In genomic region chr7:100428199-100428966, GRCh38 we compare ENCODE assay signal across 8 cellular contexts. TPM values are rescaled to one million over a fixed set of nuclear protein-coding genes. Genes with fewer than 3 reads are reported as not detected.
DNase-seq lines count a peak whose midpoint lies in the region; ATAC-seq, FAIRE-seq and TF ChIP-seq lines count a peak whose summit lies in the region.

A gene with protein sequence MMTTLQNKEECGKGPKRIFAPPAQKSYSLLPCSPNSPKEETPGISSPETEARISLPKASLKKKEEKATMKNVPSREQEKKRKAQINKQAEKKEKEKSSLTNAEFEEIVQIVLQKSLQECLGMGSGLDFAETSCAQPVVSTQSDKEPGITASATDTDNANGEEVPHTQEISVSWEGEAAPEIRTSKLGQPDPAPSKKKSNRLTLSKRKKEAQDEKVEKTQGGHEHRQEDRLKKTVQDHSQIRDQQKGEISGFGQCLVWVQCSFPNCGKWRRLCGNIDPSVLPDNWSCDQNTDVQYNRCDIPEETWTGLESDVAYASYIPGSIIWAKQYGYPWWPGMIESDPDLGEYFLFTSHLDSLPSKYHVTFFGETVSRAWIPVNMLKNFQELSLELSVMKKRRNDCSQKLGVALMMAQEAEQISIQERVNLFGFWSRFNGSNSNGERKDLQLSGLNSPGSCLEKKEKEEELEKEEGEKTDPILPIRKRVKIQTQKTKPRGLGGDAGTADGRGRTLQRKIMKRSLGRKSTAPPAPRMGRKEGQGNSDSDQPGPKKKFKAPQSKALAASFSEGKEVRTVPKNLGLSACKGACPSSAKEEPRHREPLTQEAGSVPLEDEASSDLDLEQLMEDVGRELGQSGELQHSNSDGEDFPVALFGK (minus strand): TSS chr7:100428703. CDS start chr7:100420649, 8,054 bp downstream.

- intact Hi-C loops in IMR-90 (cut with micrococcal nuclease), result no loop called here
- intact Hi-C loops in OCI-LY7 (cut with micrococcal nuclease; ENCODE audit: unreplicated experiment), result no loop called here

- peak within 1 kb of the TSS; percentile 73 to 99 for H4K8ac ChIP-seq in IMR-90 (ENCODE audit: low read depth in 2 of 2, low read length in 2 of 2)

- peaks cover 8% of the 10 kb centered on the region; the same call in 1 of the 2 replicates for H3K9me1 ChIP-seq in IMR-90 (ENCODE audit: insufficient read depth, low read length)

- ATAC-seq in GM21528 (IDR thresholded peaks at IDR 0.05; ENCODE audit: low FRiP score, unreplicated experiment) (peak; percentile 55), IMR-90 (ENCODE audit: low read depth) (peak; percentile 64)

- H2BK20ac ChIP-seq in IMR-90 (ENCODE audit: low read depth, low read length), result 0 out of 2 replicates have a peak within 1 kb of the TSS, but pooled peaks have one; percentile 16

- no TSS peak for BruUV-seq in IMR-90 (replicated peaks; lab: Mats Ljungman, UMichigan)
- BruUV-seq in OCI-LY7 (replicated peaks; lab: Mats Ljungman, UMichigan), result TSS peak; percentile 81

- no peaks in the 10 kb centered on the region for H3K9me3 ChIP-seq in IMR-90 (ENCODE audit: control insufficient read depth, insufficient read depth, low read length)
- H3K9me3 ChIP-seq in OCI-LY7 (ENCODE audit: low read length), result no peaks in the 10 kb centered on the region
- no peaks in the 10 kb centered on the region for H3K9me3 ChIP-seq in mononuclear cell (ENCODE audit: low read depth, low read length)

- DNase-seq in D721Med (ENCODE audit: insufficient read length, low spot score) (peak; percentile 64), IMR-90 (peak; percentile 97), OCI-LY7 (ENCODE audit: low spot score) (peak; percentile 94), activated T-cell treated with anti-CD3 and anti-CD28 coated beads for 48 hours (ENCODE audit: low read depth) (peak; percentile 95), epithelial cell of prostate (ENCODE audit: low read depth, low spot score) (peak; percentile 84)
- peak; percentile 95 to 96 for DNase-seq in stimulated activated CD8-positive, alpha-beta memory T cell treated with anti-CD3 and anti-CD28 coated beads, Interleukin-2, amount 100 ng/mL, for 48 hours (ENCODE audit: low read depth in 2 of 2)

- TF ChIP-seq CTCF in D721Med (IDR thresholded peaks at IDR 0.05; ENCODE audit: insufficient read depth, missing control alignments) (no peak), IMR-90 (conservative IDR thresholded peaks at IDR 0.05; ENCODE audit: low read depth, low read length) (no peak), OCI-LY7 (conservative IDR thresholded peaks at IDR 0.05; ENCODE audit: low read length) (no peak)

- POLR2A ChIA-PET in IMR-90 (lab: Charles Lee; ENCODE audit: unreplicated experiment), result interaction anchor here (0.6 to 1.0 kb wide), 3 partner anchors 12 to 158 kb away, joined by 3 to 5 read pairs (median 4); partner anchors contain the start of gene FBXO24
- POLR2A ChIA-PET in OCI-LY7 (lab: Charles Lee), result interaction anchor here (0.6 to 2.0 kb wide), 17 partner anchors 9 to 784 kb away, joined by 3 to 8 read pairs (median 4); no protein-coding TSS in a partner anchor

- peak within 1 kb of the TSS; percentile 100 for H3K14ac ChIP-seq in IMR-90 (replicated peaks; ENCODE audit: low read depth, low read length)

- H2AFZ ChIP-seq in IMR-90 (replicated peaks; ENCODE audit: low read length, poor library complexity) (peak within 1 kb of the TSS; percentile 90), OCI-LY7 (ENCODE audit: low read length) (peak within 1 kb of the TSS; percentile 76)

- in situ Hi-C loops in IMR-90 (cut with MboI; ENCODE audit: low sequenced_read_pairs), result loop anchor here (25.0 kb wide), 1 partner anchor 684 kb away; no protein-coding TSS in a partner anchor

- H3K4me2 ChIP-seq in IMR-90 (ENCODE audit: low read depth, low read length) (peak within 1 kb of the TSS; percentile 89), OCI-LY7 (ENCODE audit: low read length) (peak within 1 kb of the TSS; percentile 96)

- H4K91ac ChIP-seq in IMR-90 (ENCODE audit: insufficient read depth, low read depth, low read length), result peak within 1 kb of the TSS; percentile 99

- H3K23ac ChIP-seq in IMR-90 (ENCODE audit: low read depth, low read length), result peak within 1 kb of the TSS; percentile 98

- peak within 1 kb of the TSS; percentile 98 for H2AK9ac ChIP-seq in IMR-90 (replicated peaks; ENCODE audit: low read depth, low read length, poor library complexity)

- peaks cover 0 to 31% of the 10 kb centered on the region in 2 experiments; a peak in 3 of 4 replicates for H3K79me1 ChIP-seq in IMR-90 (ENCODE audit: low read depth in 1 of 2, low read length in 2 of 2)

- peak within 1 kb of the TSS; percentile 99 for H2AK5ac ChIP-seq in IMR-90 (ENCODE audit: low read depth, low read length)

- H3K27me3 ChIP-seq in IMR-90 (ENCODE audit: control insufficient read depth, insufficient read depth, low read length) (no peaks in the 10 kb centered on the region), mononuclear cell (ENCODE audit: insufficient read depth, low read length) (no peaks in the 10 kb centered on the region)

- peak within 1 kb of the TSS; percentile 95 for H2BK120ac ChIP-seq in IMR-90 (ENCODE audit: low read depth, low read length)

- TF ChIP-seq POLR2A in IMR-90 (IDR thresholded peaks at IDR 0.05; ENCODE audit: low read depth, low read length), result peak; percentile 99

- H3K4me3 ChIP-seq in IMR-90 (ENCODE audit: insufficient read depth, low read depth, low read length) (peak within 1 kb of the TSS; percentile 64), OCI-LY7 (ENCODE audit: low read depth, low read length, poor library complexity, severe bottlenecking) (peak within 1 kb of the TSS; percentile 91), mononuclear cell (ENCODE audit: low read length) (peak within 1 kb of the TSS; percentile 83)

- H3K9ac ChIP-seq in IMR-90 (ENCODE audit: low read depth, low read length), result peak within 1 kb of the TSS; percentile 96

- FAIRE-seq in D721Med (lab: Jason Lieb, UNC), result no peak

- H3K4me1 ChIP-seq in IMR-90 (ENCODE audit: control insufficient read depth, insufficient read depth, low read length), result peaks cover 7% of the 10 kb centered on the region; the same call in 1 of the 2 replicates
- H3K4me1 ChIP-seq in OCI-LY7 (ENCODE audit: insufficient read depth, low read length, poor library complexity, severe bottlenecking), result peaks cover 37% of the 10 kb centered on the region
- peaks cover 31% of the 10 kb centered on the region for H3K4me1 ChIP-seq in mononuclear cell (ENCODE audit: insufficient read depth, low read length)

- no peak for TF ChIP-seq RAD21 in IMR-90 (IDR thresholded peaks at IDR 0.05; ENCODE audit: low read length)

- peak within 1 kb of the TSS; percentile 95 for H4K5ac ChIP-seq in IMR-90 (ENCODE audit: low read depth, low read length)

- H3K9me2 ChIP-seq in OCI-LY7 (ENCODE audit: insufficient read depth, low read length), result no peaks in the 10 kb centered on the region

- H4K20me1 ChIP-seq in IMR-90 (ENCODE audit: insufficient read depth, low read length) (peaks cover 10% of the 10 kb centered on the region), OCI-LY7 (ENCODE audit: insufficient read depth, low read length) (peaks cover 9% of the 10 kb centered on the region; the same call in 1 of the 2 replicates)

- peak within 1 kb of the TSS; percentile 97 for H3K4ac ChIP-seq in IMR-90 (ENCODE audit: low read depth, low read length)

- H3K27ac ChIP-seq in IMR-90 (ENCODE audit: insufficient read depth, low read length) (peak within 1 kb of the TSS; percentile 97), OCI-LY7 (ENCODE audit: low read depth, low read length, poor library complexity, severe bottlenecking) (peak within 1 kb of the TSS; percentile 93), epithelial cell of prostate (peak within 1 kb of the TSS; percentile 96)

- peak within 1 kb of the TSS; percentile 95 for H3K18ac ChIP-seq in IMR-90 (ENCODE audit: low read depth, low read length)

- WGBS in IMR-90 (ENCODE audit: extremely low coverage in 2 of 2, insufficient read length in 1 of 2), 2 experiments, result 1% methylated on average over 48 of the region's 66 CpGs; no CpG with 5 or more reads in 1 of the 2 experiments

- H3K36me3 ChIP-seq in IMR-90 (ENCODE audit: control insufficient read depth, insufficient read depth, low read length) (peaks cover 13% of the 10 kb centered on the region), OCI-LY7 (ENCODE audit: insufficient read depth, low read length) (peaks cover 32% of the 10 kb centered on the region)

- CTCF ChIA-PET in IMR-90 (lab: Yijun Ruan, JAX), result interaction anchor here (0.6 to 1.4 kb wide), 4 partner anchors 10 to 82 kb away, joined by 3 to 8 read pairs (median 4); no protein-coding TSS in a partner anchor
- CTCF ChIA-PET in OCI-LY7 (lab: Charles Lee; ENCODE audit: unreplicated experiment), result no interaction called here

- peak within 1 kb of the TSS; percentile 98 for H3K56ac ChIP-seq in IMR-90 (ENCODE audit: extremely low read depth, insufficient read depth, low read length)

- dilution Hi-C loops in IMR-90 (cut with HindIII; ENCODE audit: low sequenced_read_pairs, unreplicated experiment), result no loop called here

- peaks cover 34% of the 10 kb centered on the region for H3K79me2 ChIP-seq in OCI-LY7 (ENCODE audit: insufficient read depth, low read depth, low read length)

- peak within 1 kb of the TSS; percentile 96 for H2BK5ac ChIP-seq in IMR-90 (ENCODE audit: low read depth, low read length, poor library complexity, severe bottlenecking)

- peak within 1 kb of the TSS; percentile 79; the same call in 2 of the 3 replicates for H2BK15ac ChIP-seq in IMR-90 (ENCODE audit: low read depth, low read length)

TF ChIP-seq in IMR-90, 13 proteins besides CTCF, POLR2A, EP300 and RAD21:
- TF ChIP-seq MXI1 (IDR thresholded peaks at IDR 0.05; ENCODE audit: borderline replicate concordance, low read depth, low read length) (peak; percentile 36; the same call in 1 of the 2 replicates), NFE2L2 (IDR thresholded peaks at IDR 0.05; ENCODE audit: low read depth, low read length) (no peak), CHD1 (IDR thresholded peaks at IDR 0.05; ENCODE audit: low read depth, low read length) (no peak), MAZ (IDR thresholded peaks at IDR 0.05; ENCODE audit: borderline replicate concordance, low read depth, low read length) (peak; percentile 85; the same call in 1 of the 2 replicates), SMC3 (IDR thresholded peaks at IDR 0.05; ENCODE audit: low read depth, low read length) (no peak)

RNA-seq across cellular contexts. Expression of the gene that starts here (rescaled TPM):
- total RNA-seq in IMR-90 (2012; rRNA removed) (0.56 and 0.72 TPM in 2 replicates), OCI-LY7 (2022) (10.8 and 11.9 TPM in 2 replicates), mononuclear cell (3.3 TPM)
- polyA plus RNA-seq in IMR-90 (2012; rRNA removed), result 0.76 and 1.3 TPM in 2 replicates
- polyA plus RNA-seq in IMR-90 (2012; cell fraction: cytosol; rRNA removed), result 0.37 and 0.51 TPM in 2 replicates
- polyA plus RNA-seq in IMR-90 (2012; cell fraction: nucleus; rRNA removed; ENCODE audit: low replicate concordance), result 1.3 and 2.5 TPM in 2 replicates
- 4.1 and 10.9 TPM in 2 replicates for total RNA-seq in OCI-LY7 (2014; rRNA removed; shearing (Covaris generic))

Comparison
In these comparisons a context has a peak if more than half of its experiments do, and no peak if none do; other contexts are left out.
1. Peak in every context shown above with its lines: DNase-seq, ATAC-seq, H3K4me3 ChIP-seq and H3K27ac ChIP-seq.